ENCODE assay signal across 8 cellular contexts in the genomic region with DNA sequence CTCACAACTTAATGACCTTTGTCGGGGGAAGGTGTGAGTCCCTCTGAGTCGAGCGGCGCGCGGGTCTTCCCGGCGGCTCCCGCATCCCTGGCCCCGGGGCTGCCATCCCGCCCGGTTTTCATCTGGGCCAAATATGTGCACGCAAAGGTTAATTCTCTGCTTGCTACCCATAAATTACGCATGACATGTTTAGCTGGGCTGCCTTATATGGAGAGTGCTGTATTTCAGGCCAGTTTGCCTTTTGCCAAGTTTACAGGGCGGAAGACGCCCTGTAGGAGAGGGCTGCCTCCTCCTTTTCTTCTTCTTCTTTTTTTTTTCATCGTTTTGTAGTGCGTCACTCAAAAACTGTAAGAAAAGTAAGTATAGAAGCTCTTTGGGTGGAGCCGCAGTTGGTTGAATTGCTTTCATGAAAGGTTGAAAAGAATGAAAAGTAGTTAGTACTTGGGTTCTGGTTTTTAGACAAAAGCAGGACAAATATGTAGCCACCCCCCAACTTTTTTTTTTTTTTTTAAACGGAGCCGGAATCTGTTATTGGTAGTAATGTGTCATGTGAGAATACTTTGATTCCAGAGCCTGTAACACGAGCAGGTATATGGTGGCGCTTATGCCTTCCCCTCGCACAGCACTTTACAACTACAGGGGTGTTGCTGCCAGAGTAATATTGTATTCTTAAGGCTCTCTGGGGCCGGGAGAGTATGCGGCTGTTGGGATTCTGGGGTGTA. TPM values are rescaled to one million over a fixed set of nuclear protein-coding genes. Genes with fewer than 3 reads are reported as not detected.
DNase-seq lines count a peak whose midpoint lies in the region; ATAC-seq and TF ChIP-seq lines count a peak whose summit lies in the region.

No MANE protein-coding gene starts in this region.

- peak overlapping the region; percentile 97 for H3K27ac ChIP-seq in BLaER1

- H4K20me1 ChIP-seq in BLaER1 = peaks cover 42% of the 10 kb centered on the region

- peak overlapping the region; percentile 96 for H3K4me3 ChIP-seq in BLaER1

- peaks cover 27% of the 10 kb centered on the region for H3K4me1 ChIP-seq in BLaER1

- H3K4me2 ChIP-seq in BLaER1 = peak overlapping the region; percentile 89

- peak; percentile 25 for DNase-seq in NCI-H748 treated with DMSO at 0.1 percent for 48 hours (lab: John Stamatoyannopoulos, UW)
- peak; percentile 60 for DNase-seq in activated naive CD4-positive, alpha-beta T cell treated with anti-CD3 and anti-CD28 coated beads, Interleukin-2, amount 50 U/mL, for 16 hours
- peak; percentile 18 for DNase-seq in germinal center (ENCODE audit: low spot score)
- DNase-seq in omental fat pad (ENCODE audit: low spot score) = no peak
- DNase-seq in UCSD-AML1 (lab: John Stamatoyannopoulos, UW; ENCODE audit: unreplicated experiment) = no peak

- ATAC-seq in GM19324 (IDR thresholded peaks at IDR 0.05; ENCODE audit: low FRiP score, unreplicated experiment) = peak; percentile 16
- peak; percentile 20 for ATAC-seq in HG03439 (IDR thresholded peaks at IDR 0.05; ENCODE audit: unreplicated experiment)
- ATAC-seq in omental fat pad (ENCODE audit: low FRiP score) = peak; percentile 76

- no peaks in the 10 kb centered on the region for H3K9me3 ChIP-seq in BLaER1

- no peaks in the 10 kb centered on the region for H3K27me3 ChIP-seq in BLaER1

- no peak for TF ChIP-seq CTCF in omental fat pad (IDR thresholded peaks at IDR 0.05)

- H3K36me3 ChIP-seq in BLaER1 = no peaks in the 10 kb centered on the region

- peak overlapping the region; percentile 93 for H3K9ac ChIP-seq in BLaER1

RNA-seq across cellular contexts. Expression of a gene that starts 0.9 kb away (rescaled TPM):
- 100 to 1,000 TPM; 346 to 530 (median 397) TPM for total RNA-seq in omental fat pad

Comparison
In these comparisons a context has a peak if more than half of its experiments do, and no peak if none do; other contexts are left out.
1. ATAC-seq: peak in every context shown above with its lines; median percentile 76 in omental fat pad; 20 in HG03439; 16 in GM19324.
2. DNase-seq: peak in NCI-H748 treated with DMSO at 0.1 percent for 48 hours (single experiment), activated naive CD4-positive, alpha-beta T cell treated with anti-CD3 and anti-CD28 coated beads, Interleukin-2, amount 50 U/mL, for 16 hours (single experiment) and germinal center (single experiment); none in omental fat pad (single experiment) and UCSD-AML1 (single experiment).